Comparison of ENCODE assay signal across 26 cellular contexts in the genomic region with DNA sequence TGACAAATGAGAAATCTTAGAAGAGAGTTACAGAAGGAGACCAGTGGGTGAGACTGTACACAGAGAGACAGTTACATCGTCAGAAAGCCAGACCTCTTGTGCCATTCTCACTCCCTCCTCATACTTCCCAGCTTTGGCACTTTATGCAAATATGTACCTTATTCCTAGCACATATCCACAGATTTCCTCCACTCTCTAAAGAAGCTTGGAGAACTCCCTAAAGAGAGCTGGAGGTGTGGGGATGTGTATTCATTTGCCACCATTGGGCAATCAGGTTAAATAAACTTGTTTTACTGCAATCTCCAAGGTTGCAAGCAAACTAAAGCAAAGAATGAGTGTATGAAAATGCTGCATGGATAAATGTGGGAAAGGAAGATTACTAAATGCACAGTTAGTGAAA.
"Had no signal": no experiment of that assay in that cellular context is flagged by ENCODE, and none has a peak within 500 bp of the region (broad histone marks: within the 10 kb centered on the region; RNA-seq: fewer than 3 reads in every experiment).

No MANE protein-coding gene starts in this region.

- H3K27ac ChIP-seq: coronary artery, gastrocnemius medialis, neural progenitor cell, parathyroid adenoma, sigmoid colon, spleen, thoracic aorta, transverse colon, upper lobe of right lung, uterus had no signal

- ATAC-seq: gastrocnemius medialis; mucosa of descending colon; stimulated activated memory B cell treated with anti-CD40 and anti-IgM and Interleukin-4, amounts not matched to agents 10 μg/mL and 1 μg/mL and 100 μg/mL, for 72 hours; stimulated activated naive CD8-positive, alpha-beta T cell treated with anti-CD3 and anti-CD28 coated beads, Interleukin-15, Interleukin-2, amounts not matched to agents 100 U/mL and 50 U/mL, for 24 hours; upper lobe of right lung had no signal

- H2AFZ ChIP-seq: neural progenitor cell, parathyroid adenoma had no signal

- H3K79me2 ChIP-seq: parathyroid adenoma had no signal

- H3K36me3 Mint-ChIP-seq: mesothelial cell of epicardium; naive B cell; neural progenitor cell; stimulated activated memory B cell treated with anti-CD40 and anti-IgM and Interleukin-4, amounts not matched to agents 10 μg/mL and 1 μg/mL and 100 μg/mL, for 72 hours had no signal

- H3K27me3 Mint-ChIP-seq: naive B cell; progenitor cell of endocrine pancreas; stimulated activated memory B cell treated with anti-CD40 and anti-IgM and Interleukin-4, amounts not matched to agents 10 μg/mL and 1 μg/mL and 100 μg/mL, for 72 hours had no signal

- H3K4me3 Mint-ChIP-seq: mesothelial cell of epicardium; naive B cell; nephron; neural progenitor cell; stimulated activated memory B cell treated with anti-CD40 and anti-IgM and Interleukin-4, amounts not matched to agents 10 μg/mL and 1 μg/mL and 100 μg/mL, for 72 hours had no signal

- H3K4me1 ChIP-seq: gastrocnemius medialis, neural progenitor cell, parathyroid adenoma, spleen, transverse colon, upper lobe of right lung, uterus had no signal

- H3K9me3 ChIP-seq: gastrocnemius medialis, mucosa of descending colon, sigmoid colon, spleen, thoracic aorta, transverse colon, upper lobe of right lung, uterus had no signal

- H3K4me2 ChIP-seq: neural progenitor cell had no signal

- H3K27ac Mint-ChIP-seq: mesothelial cell of epicardium; nephron; neural progenitor cell; progenitor cell of endocrine pancreas; stimulated activated memory B cell treated with anti-CD40 and anti-IgM and Interleukin-4, amounts not matched to agents 10 μg/mL and 1 μg/mL and 100 μg/mL, for 72 hours had no signal

- H3K9me3 Mint-ChIP-seq: mesothelial cell of epicardium; nephron; neural progenitor cell; stimulated activated memory B cell treated with anti-CD40 and anti-IgM and Interleukin-4, amounts not matched to agents 10 μg/mL and 1 μg/mL and 100 μg/mL, for 72 hours had no signal

- H3K4me3 ChIP-seq: coronary artery, gastrocnemius medialis, mucosa of descending colon, neural progenitor cell, sigmoid colon, spleen, thoracic aorta, transverse colon, upper lobe of right lung, uterus had no signal

- H3K27me3 ChIP-seq: gastrocnemius medialis, neural progenitor cell, sigmoid colon, spleen, transverse colon, upper lobe of right lung, uterus had no signal

- H3K4me1 Mint-ChIP-seq: naive B cell; neural progenitor cell; stimulated activated memory B cell treated with anti-CD40 and anti-IgM and Interleukin-4, amounts not matched to agents 10 μg/mL and 1 μg/mL and 100 μg/mL, for 72 hours had no signal

- FAIRE-seq: endothelial cell of umbilical vein, keratinocyte had no signal

- H3K36me3 ChIP-seq: gastrocnemius medialis, neural progenitor cell, sigmoid colon, spleen, thoracic aorta, transverse colon, upper lobe of right lung, uterus had no signal

- DNase-seq: dermis blood vessel endothelial cell; effector memory CD4-positive, alpha-beta T cell; erythroblast; gastrocnemius medialis; head of caudate nucleus; mesenchymal stem cell; mucosa of descending colon; naive B cell; right cardiac atrium; sigmoid colon; spleen; stimulated activated CD4-positive, alpha-beta T cell treated with anti-CD3 and anti-CD28 coated beads, Interleukin-4, amount 100 ng/mL, for 4 hours; stimulated activated naive CD8-positive, alpha-beta T cell treated with anti-CD3 and anti-CD28 coated beads, Interleukin-15, Interleukin-2, amounts not matched to agents 100 U/mL and 50 U/mL, for 24 hours; transverse colon; upper lobe of right lung; uterus had no signal
